1 cellular context compared by ENCODE assay signal in genomic region chr4:143241892-143242291, GRCh38.
TF ChIP-seq lines count a peak whose summit lies in the region.

No MANE protein-coding gene starts in this region.

TF ChIP-seq in K562, 482 proteins besides CTCF, POLR2A, EP300 and RAD21 (continued from another document):
- TF ChIP-seq GTF3C2 (IDR thresholded peaks at IDR 0.05; ENCODE audit: borderline replicate concordance, extremely low read depth, insufficient read length) (no peak), GABPB2 (CRISPR knock-in tag; conservative IDR thresholded peaks at IDR 0.05) (no peak), ZNF584 (CRISPR knock-in tag; IDR thresholded peaks at IDR 0.05; ENCODE audit: low read depth) (no peak), CBX5 (IDR thresholded peaks at IDR 0.05; ENCODE audit: borderline replicate concordance, low read depth) (peak; percentile 66; the same call in 1 of the 2 replicates), MBD2 (IDR thresholded peaks at IDR 0.05; ENCODE audit: borderline replicate concordance, low read depth) (no peak), SIRT6 (IDR thresholded peaks at IDR 0.05; ENCODE audit: low read depth, low read length) (no peak), ZNF224 (CRISPR knock-in tag; IDR thresholded peaks at IDR 0.05) (no peak), ZNF766 (CRISPR knock-in tag; conservative IDR thresholded peaks at IDR 0.05) (no peak), NCOR1 (IDR thresholded peaks at IDR 0.05) (no peak), EHMT2 (IDR thresholded peaks at IDR 0.05) (no peak), SIN3A (IDR thresholded peaks at IDR 0.05; ENCODE audit: borderline replicate concordance in 2 of 2, control insufficient read depth in 1 of 2, low read depth in 2 of 2, low read length in 2 of 2) (no peak)
TF ChIP-seq in K562: peak in this region for 25.
